Comparison of ENCODE assay signal across 1 cellular context in genomic region chr20:61373055-61373399, GRCh38.
TF ChIP-seq lines count a peak whose summit lies in the region.

No MANE protein-coding gene starts in this region.

TF ChIP-seq in H1, 55 proteins besides CTCF, POLR2A, EP300 and RAD21 (continued from another document):
- no peak for TF ChIP-seq RXRA (IDR thresholded peaks at IDR 0.05; ENCODE audit: insufficient read depth, low read depth, low read length)
